Comparison of ENCODE assay signal across 29 cellular contexts in genomic region chr17:4478318-4478830, GRCh38. TPM values are rescaled to one million over a fixed set of nuclear protein-coding genes. Genes with fewer than 3 reads are reported as not detected.
DNase-seq lines count a peak whose midpoint lies in the region; ATAC-seq, FAIRE-seq and TF ChIP-seq lines count a peak whose summit lies in the region.
"Had no signal": no experiment of that assay in that cellular context is flagged by ENCODE, and none has a peak within 500 bp of the region (broad histone marks: within the 10 kb centered on the region; RNA-seq: fewer than 3 reads in every experiment).

No MANE protein-coding gene starts in this region.

- H3K4me1 ChIP-seq in PC-9 (replicated peaks; ENCODE audit: insufficient read depth) (peaks cover 87% of the 10 kb centered on the region), kidney (ENCODE audit: control insufficient read depth in 1 of 2, insufficient read depth in 1 of 2, low read depth in 1 of 2, low read length in 2 of 2) (peaks cover 21 to 43% of the 10 kb centered on the region in 2 donors), osteoblast (ENCODE audit: insufficient read depth, low read length) (no peaks in the 10 kb centered on the region), H9 (ENCODE audit: insufficient read depth, low read length) (no peaks in the 10 kb centered on the region)

- no peak overlapping the region for H2BK5ac ChIP-seq in H9 (ENCODE audit: insufficient read length, low read length)

- H3K23ac ChIP-seq in H9 (ENCODE audit: insufficient read length, low read depth, low read length): no peak overlapping the region

- no peak overlapping the region for H2BK12ac ChIP-seq in H9 (ENCODE audit: insufficient read length, low read depth, low read length)

- no peaks in the 10 kb centered on the region for H3K79me1 ChIP-seq in H9 (ENCODE audit: insufficient read depth, low read depth, low read length, poor library complexity, severe bottlenecking)

- peaks cover 27% of the 10 kb centered on the region for H3K36me3 Mint-ChIP-seq in Calu3 (ENCODE audit: insufficient read depth, unreplicated experiment)
- no peaks in the 10 kb centered on the region for H3K36me3 Mint-ChIP-seq in H9 (ENCODE audit: insufficient read depth in 1 of 3, low read depth in 3 of 3)
- H3K36me3 Mint-ChIP-seq: CD4-positive, alpha-beta memory T cell had no signal

- H3K27me3 ChIP-seq in PC-9 (ENCODE audit: insufficient read depth, low read depth) (no peaks in the 10 kb centered on the region), osteoblast (ENCODE audit: insufficient read depth, low read length) (no peaks in the 10 kb centered on the region), H9 (ENCODE audit: insufficient read depth, low read length) (no peaks in the 10 kb centered on the region)
- H3K27me3 ChIP-seq: BLaER1 treated with 17β-estradiol and CSF1 and Interleukin-3, amounts not matched to agents 10 nM and 100 nM had no signal

- H3K9me2 ChIP-seq in PC-9 (ENCODE audit: insufficient read depth): no peaks in the 10 kb centered on the region

- H3K18ac ChIP-seq in H9 (ENCODE audit: insufficient read length, low read depth, low read length): no peak overlapping the region

- H3K4me3 ChIP-seq in PC-9: no peak overlapping the region
- no peak overlapping the region for H3K4me3 ChIP-seq in kidney (ENCODE audit: low read length in 2 of 2)
- no peak overlapping the region for H3K4me3 ChIP-seq in osteoblast (ENCODE audit: insufficient read depth, low read length)
- H3K4me3 ChIP-seq: A549; BLaER1 treated with 17β-estradiol and CSF1 and Interleukin-3, amounts not matched to agents 10 nM and 100 nM had no signal

- H3K4me3 Mint-ChIP-seq in Calu3 (ENCODE audit: low read depth, unreplicated experiment): no peak overlapping the region
- no peak overlapping the region for H3K4me3 Mint-ChIP-seq in H9
- H3K4me3 Mint-ChIP-seq: CD4-positive, alpha-beta memory T cell; HFFc6 had no signal

- DNase-seq in Calu3: no peak
- no peak for DNase-seq in PC-9
- peak; percentile 59 for DNase-seq in kidney
- DNase-seq in osteoblast (ENCODE audit: insufficient read length, low spot score, missing footprints): peak; percentile 77
- no peak for DNase-seq in KG1 (lab: John Stamatoyannopoulos, UW)
- no peak for DNase-seq in H9
- DNase-seq: AML-193; Caco-2; CD4-positive, alpha-beta memory T cell; DMS 273 treated with DMSO at 0.1 percent for 48 hours; DMS79; EL; GF-D8; HFFc6; KBM-7; MM.1S; NCI-H1417; NCI-H1694; NCI-H2029 treated with DMSO at 0.1 percent for 48 hours; NCI-H446 treated with DMSO at 0.1 percent for 48 hours; NCI-H526; NCI-H82; SHP77 treated with DMSO at 0.1 percent for 48 hours had no signal

- H2AK5ac ChIP-seq in H9 (ENCODE audit: insufficient read length, low read length): no peak overlapping the region

- H3K14ac ChIP-seq in H9 (ENCODE audit: insufficient read depth, low read length): no peak overlapping the region

- H3K9me3 Mint-ChIP-seq in Calu3 (ENCODE audit: low read depth, unreplicated experiment) (no peaks in the 10 kb centered on the region), H9 (no peaks in the 10 kb centered on the region)
- H3K9me3 Mint-ChIP-seq: CD4-positive, alpha-beta memory T cell; HFFc6 had no signal

- no peak for TF ChIP-seq CTCF in Calu3 (IDR thresholded peaks at IDR 0.05; ENCODE audit: unreplicated experiment)
- no peak for TF ChIP-seq CTCF in PC-9 (conservative IDR thresholded peaks at IDR 0.05)
- TF ChIP-seq CTCF in kidney (IDR thresholded peaks at IDR 0.05; ENCODE audit: borderline replicate concordance, extremely low read depth, insufficient read depth): no peak
- TF ChIP-seq CTCF in osteoblast (IDR thresholded peaks at IDR 0.05; ENCODE audit: extremely low read depth, low read depth, low read length): no peak
- TF ChIP-seq CTCF in H9 (conservative IDR thresholded peaks at IDR 0.05): no peak

- peaks cover 20% of the 10 kb centered on the region for H3K79me2 ChIP-seq in PC-9 (ENCODE audit: low read depth)
- no peaks in the 10 kb centered on the region for H3K79me2 ChIP-seq in osteoblast (ENCODE audit: insufficient read depth, low read length)
- no peaks in the 10 kb centered on the region for H3K79me2 ChIP-seq in H9 (ENCODE audit: insufficient read depth, low read length)

- CTCF ChIA-PET in Calu3 (lab: Charles Lee): no interaction called here
- CTCF ChIA-PET in PC-9 (lab: Charles Lee): no interaction called here

- ATAC-seq in activated CD4-positive, CD25-positive, alpha-beta regulatory T cell treated with anti-CD3 and anti-CD28 coated beads, Interleukin-2, amount 50 U/mL, for 24 hours: no peak
- ATAC-seq: A549, Panc1 had no signal

- intact Hi-C loops in Calu3 (cut with micrococcal nuclease; ENCODE audit: unreplicated experiment): no loop called here
- intact Hi-C loops in PC-9 (cut with micrococcal nuclease; ENCODE audit: unreplicated experiment): no loop called here
- intact Hi-C loops in kidney (cut with DNase I): no loop called here

- H3K27me3 Mint-ChIP-seq in Calu3 (ENCODE audit: unreplicated experiment): no peaks in the 10 kb centered on the region
- H3K27me3 Mint-ChIP-seq in H9 (ENCODE audit: low read depth): peaks cover 4% of the 10 kb centered on the region
- H3K27me3 Mint-ChIP-seq: CD4-positive, alpha-beta memory T cell had no signal

- H2BK20ac ChIP-seq in H9 (ENCODE audit: low read depth, low read length, poor library complexity, severe bottlenecking): no peak overlapping the region

- H3K9ac ChIP-seq in kidney (ENCODE audit: low read length in 2 of 2) (no peak overlapping the region), H9 (ENCODE audit: extremely low read depth, insufficient read length, low read length) (no peak overlapping the region)
- H3K9ac ChIP-seq: BLaER1 treated with 17β-estradiol and CSF1 and Interleukin-3, amounts not matched to agents 10 nM and 100 nM had no signal

- H4K8ac ChIP-seq in H9 (replicated peaks; ENCODE audit: insufficient read length, low read depth, low read length): no peak overlapping the region

- H3K27ac ChIP-seq in PC-9 (peak overlapping the region; percentile 93), kidney (ENCODE audit: low read depth in 2 of 2, low read length in 2 of 2) (peak overlapping the region; percentile 63 to 69), osteoblast (ENCODE audit: low read depth, low read length) (no peak overlapping the region), H9 (ENCODE audit: insufficient read length, low read depth, low read length) (no peak overlapping the region)
- H3K27ac ChIP-seq: A549 had no signal

- no peak overlapping the region for H4K91ac ChIP-seq in H9 (ENCODE audit: insufficient read length, low read depth, low read length)

- no peak overlapping the region for H3K4ac ChIP-seq in H9 (ENCODE audit: low read depth, low read length)

- H4K20me1 ChIP-seq in PC-9 (ENCODE audit: insufficient read depth) (no peaks in the 10 kb centered on the region), osteoblast (ENCODE audit: insufficient read depth, low read length) (no peaks in the 10 kb centered on the region), H9 (ENCODE audit: control insufficient read depth, insufficient read depth, insufficient read length) (no peaks in the 10 kb centered on the region)
- H4K20me1 ChIP-seq: BLaER1 treated with 17β-estradiol and CSF1 and Interleukin-3, amounts not matched to agents 10 nM and 100 nM had no signal

- H4K5ac ChIP-seq in H9 (ENCODE audit: insufficient read length, low read depth, low read length): no peak overlapping the region

- no peaks in the 10 kb centered on the region for H3K36me3 ChIP-seq in PC-9 (ENCODE audit: low read depth)
- no peaks in the 10 kb centered on the region for H3K36me3 ChIP-seq in kidney (ENCODE audit: control insufficient read depth in 1 of 2, insufficient read depth in 2 of 2, low read length in 2 of 2)
- H3K36me3 ChIP-seq in osteoblast (ENCODE audit: insufficient read depth, low read length): no peaks in the 10 kb centered on the region
- H3K36me3 ChIP-seq: BLaER1 treated with 17β-estradiol and CSF1 and Interleukin-3, amounts not matched to agents 10 nM and 100 nM had no signal

- no peak overlapping the region for H3T11ph ChIP-seq in H9 (ENCODE audit: low read length)

- H3K56ac ChIP-seq in H9 (ENCODE audit: insufficient read length, low read depth, low read length): no peak overlapping the region

- H3K4me1 Mint-ChIP-seq in Calu3 (ENCODE audit: low read depth, unreplicated experiment) (peaks cover 62% of the 10 kb centered on the region), H9 (peaks cover 16 to 28% of the 10 kb centered on the region in 2 experiments)

- BruUV-seq in Calu3 (replicated peaks; lab: Mats Ljungman, UMichigan) (no TSS peak), PC-9 (replicated peaks; lab: Mats Ljungman, UMichigan) (no TSS peak)

- no peak overlapping the region for H2BK120ac ChIP-seq in H9 (ENCODE audit: low read depth, low read length, poor library complexity, severe bottlenecking)

- H3K27ac Mint-ChIP-seq in Calu3 (ENCODE audit: unreplicated experiment): peak overlapping the region; percentile 61
- peak overlapping the region in 1 of 3 experiments; percentile 13; a peak in 1 of 7 replicates for H3K27ac Mint-ChIP-seq in H9
- H3K27ac Mint-ChIP-seq: HFFc6 had no signal

- H2BK15ac ChIP-seq in H9 (ENCODE audit: low read depth, low read length): no peak overlapping the region

- POLR2A ChIA-PET in PC-9 (lab: Charles Lee; ENCODE audit: unreplicated experiment): interaction anchor here (0.8 kb wide), 1 partner anchor 22 kb away, joined by 4 read pairs; no protein-coding TSS in a partner anchor

- no peak for FAIRE-seq in kidney (lab: Jason Lieb, UNC)
- FAIRE-seq: A549, GM12891, H54 had no signal

- peak overlapping the region; percentile 20; the same call in 1 of the 2 replicates for H3K4me2 ChIP-seq in PC-9
- H3K4me2 ChIP-seq in osteoblast (ENCODE audit: insufficient read depth, low read length): no peak overlapping the region
- no peak overlapping the region for H3K4me2 ChIP-seq in H9 (ENCODE audit: insufficient read depth, insufficient read length, low read length)
- H3K4me2 ChIP-seq: A549; BLaER1 treated with 17β-estradiol and CSF1 and Interleukin-3, amounts not matched to agents 10 nM and 100 nM had no signal

- no CpG with 5 or more reads among the region's 11 CpGs for WGBS in H9 (ENCODE audit: extremely low coverage, insufficient read length, low lambda C conversion rate)

- no peaks in the 10 kb centered on the region for H3K9me3 ChIP-seq in PC-9 (ENCODE audit: insufficient read depth, low read depth)
- H3K9me3 ChIP-seq in kidney (ENCODE audit: control insufficient read depth in 1 of 2, low read length in 2 of 2): no peaks in the 10 kb centered on the region
- H3K9me3 ChIP-seq in osteoblast (ENCODE audit: low read depth, low read length): no peaks in the 10 kb centered on the region
- no peaks in the 10 kb centered on the region for H3K9me3 ChIP-seq in H9 (ENCODE audit: control insufficient read depth, low read depth, low read length)
- H3K9me3 ChIP-seq: A549; BLaER1 treated with 17β-estradiol and CSF1 and Interleukin-3, amounts not matched to agents 10 nM and 100 nM; Caco-2 had no signal

- H3F3A ChIP-seq in PC-9 (ENCODE audit: insufficient read depth, low read depth): peaks cover 61% of the 10 kb centered on the region

- H2AFZ ChIP-seq in PC-9: no peak overlapping the region
- no peak overlapping the region for H2AFZ ChIP-seq in osteoblast (ENCODE audit: low read length)
- H2AFZ ChIP-seq in H9 (ENCODE audit: low read length): no peak overlapping the region

- no peaks in the 10 kb centered on the region for H3K23me2 ChIP-seq in H9 (ENCODE audit: insufficient read length, low read depth, low read length, poor library complexity, severe bottlenecking)

RNA-seq across cellular contexts. Expression of gene SPNS2, which starts 20.3 kb away (rescaled TPM):
- total RNA-seq in Calu3 (2022) (63.4 and 104 TPM in 2 replicates), PC-9 (2021) (25.7 and 33.8 TPM in 2 replicates), kidney (60.5 TPM), osteoblast (under 0.01 TPM in 2 replicates), H9 (2021) (0.33 and 0.77 TPM in 2 replicates)
- polyA plus RNA-seq in kidney (ENCODE audit: insufficient read depth, low read depth, low replicate concordance): 75.1 TPM
- total RNA-seq: HFFc6 had no signal

RNA-seq across cellular contexts. Expression of gene SPNS3, which starts 44.6 kb away (rescaled TPM):
- 1.4 and 2.1 TPM in 2 replicates for total RNA-seq in Calu3 (2022)
- total RNA-seq in PC-9 (2021): 14.8 and 15.9 TPM in 2 replicates
- 1.4 TPM for total RNA-seq in kidney
- 3.7 TPM for polyA plus RNA-seq in kidney (ENCODE audit: insufficient read depth, low read depth, low replicate concordance)
- total RNA-seq in osteoblast: not detected in 2 replicates
- total RNA-seq in H9 (2021): not detected in 2 replicates
- total RNA-seq: Caco-2, HFFc6 had no signal
- polyA plus RNA-seq: A549 had no signal

Comparison
In these comparisons a context has a peak if more than half of its experiments do, and no peak if none do; other contexts are left out.
1. DNase-seq: peak in kidney (single experiment) and osteoblast (single experiment); none in Calu3 (single experiment), PC-9 (0 of 2), KG1 (single experiment) and H9 (single experiment).
2. H3K27ac ChIP-seq: peak in PC-9 (single experiment) and kidney (2 of 2); none in osteoblast (single experiment) and H9 (single experiment).
3. RNA of gene SPNS2, which starts 20.3 kb away (total RNA-seq): 63.4 to 104 TPM in Calu3, 60.5 TPM in kidney (single experiment) and 25.7 to 33.8 TPM in PC-9; 0.33 to 0.77 TPM in H9 and under 0.01 TPM in osteoblast; every median in the first group is over 10 times any median in the second.